11 cellular contexts compared by ENCODE assay signal in genomic region chr5:132525299-132525724, GRCh38. TPM values are rescaled to one million over a fixed set of nuclear protein-coding genes. Genes with fewer than 3 reads are reported as not detected.
A peak's percentile ranks its signal among the peaks of the same experiment; 100 is the strongest.
DNase-seq lines count a peak whose midpoint lies in the region; ATAC-seq and TF ChIP-seq lines count a peak whose summit lies in the region.
"Had no signal": no experiment of that assay in that cellular context is flagged by ENCODE, and none has a peak within 500 bp of the region (broad histone marks: within the 10 kb centered on the region; RNA-seq: fewer than 3 reads in every experiment).

No MANE protein-coding gene starts in this region.

- peak; percentile 41 to 54 for ATAC-seq in activated CD4-positive, CD25-positive, alpha-beta regulatory T cell treated with anti-CD3 and anti-CD28 coated beads, Interleukin-2, amount 50 U/mL, for 24 hours
- peak; percentile 74 for ATAC-seq in GM21529 (IDR thresholded peaks at IDR 0.05; ENCODE audit: unreplicated experiment)
- peak; percentile 72 for ATAC-seq in HG03378 (IDR thresholded peaks at IDR 0.05; ENCODE audit: unreplicated experiment)
- no peak for ATAC-seq in foreskin keratinocyte
- no peak for ATAC-seq in left colon
- ATAC-seq: gastroesophageal sphincter had no signal

- no peaks in the 10 kb centered on the region for H3K4me1 ChIP-seq in foreskin keratinocyte
- H3K4me1 ChIP-seq: gastroesophageal sphincter had no signal

- TF ChIP-seq CTCF in foreskin keratinocyte (conservative IDR thresholded peaks at IDR 0.05), result no peak

- no peak overlapping the region for H3K27ac ChIP-seq in foreskin keratinocyte
- H3K27ac ChIP-seq: gastroesophageal sphincter had no signal

- H3K27me3 ChIP-seq in foreskin keratinocyte, result peaks cover 14% of the 10 kb centered on the region
- H3K27me3 ChIP-seq: gastroesophageal sphincter had no signal

- intact Hi-C loops in left colon (cut with DNase I, micrococcal nuclease), result no loop called here

- DNase-seq in activated CD4-positive, CD25-positive, alpha-beta regulatory T cell treated with anti-CD3 and anti-CD28 coated beads, Interleukin-2, amount 50 U/mL, for 72 hours, result no peak
- DNase-seq in germinal center (ENCODE audit: low spot score) (peak; percentile 17), foreskin keratinocyte (no peak), left colon (no peak)
- DNase-seq in stimulated activated CD4-positive, alpha-beta T cell treated with anti-CD3 and anti-CD28 coated beads, Interleukin-1b, Interleukin-23, amount 100 ng/mL, for 48 hours, result no peak
- DNase-seq: NCI-H2029 treated with DMSO at 0.1 percent for 48 hours had no signal

RNA-seq across cellular contexts. Expression of gene IL5, which starts 18.0 kb away (rescaled TPM):
- total RNA-seq in foreskin keratinocyte (not detected in 2 replicates), left colon (not detected)
- not detected in 2 replicates for polyA plus RNA-seq in foreskin keratinocyte
- total RNA-seq: gastroesophageal sphincter, myocyte had no signal

RNA-seq across cellular contexts. Expression of gene RAD50, which starts 31.5 kb away (rescaled TPM):
- total RNA-seq in foreskin keratinocyte, result 42.7 and 46.8 TPM in 2 replicates
- 9.3 and 11.1 TPM in 2 replicates for polyA plus RNA-seq in foreskin keratinocyte
- 10 to 100 TPM; 35.9 to 36.3 TPM for total RNA-seq in left colon

RNA-seq across cellular contexts. Expression of gene IRF1, which starts 34.7 kb away (rescaled TPM):
- total RNA-seq in foreskin keratinocyte, result 24.0 and 31.5 TPM in 2 replicates
- polyA plus RNA-seq in foreskin keratinocyte, result 18.0 and 22.7 TPM in 2 replicates
- 100 to 1,000 TPM in 1 of 2 donors, 10 to 100 TPM in 1; 97.7 to 126 TPM for total RNA-seq in left colon

Comparison
In these comparisons a context has a peak if more than half of its experiments do, and no peak if none do; other contexts are left out.
1. ATAC-seq: peak in activated CD4-positive, CD25-positive, alpha-beta regulatory T cell treated with anti-CD3 and anti-CD28 coated beads, Interleukin-2, amount 50 U/mL, for 24 hours (2 of 2), GM21529 (single experiment) and HG03378 (single experiment); none in foreskin keratinocyte (single experiment) and left colon (single experiment).